Comparison of ENCODE assay signal across 28 cellular contexts in the genomic region with DNA sequence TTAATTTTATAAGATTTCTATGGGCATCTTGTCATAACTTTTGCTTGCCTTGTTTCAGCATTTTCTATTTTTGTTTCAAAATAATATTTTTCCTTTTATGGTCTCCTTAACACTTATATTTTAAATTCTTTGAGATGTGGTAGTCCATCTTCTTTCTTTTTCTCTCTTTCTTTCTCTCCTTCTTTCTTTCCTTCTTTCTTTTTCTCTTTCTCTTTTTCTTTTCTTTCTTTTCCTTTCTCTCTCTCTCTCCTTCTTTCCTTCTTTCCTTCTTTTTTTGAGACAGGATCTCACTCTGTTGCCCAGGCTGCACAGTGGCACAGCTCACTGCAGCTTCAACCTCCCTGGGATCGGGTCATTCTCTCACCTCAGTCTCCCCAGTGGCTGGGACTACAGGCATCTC. TPM values are rescaled to one million over a fixed set of nuclear protein-coding genes. Genes with fewer than 3 reads are reported as not detected.
"Had no signal": no experiment of that assay in that cellular context is flagged by ENCODE, and none has a peak within 500 bp of the region (broad histone marks: within the 10 kb centered on the region; RNA-seq: fewer than 3 reads in every experiment).

No MANE protein-coding gene starts in this region.

- H3K4me2 ChIP-seq: hepatocyte had no signal

- H3K36me3 ChIP-seq: esophagus squamous epithelium, spleen, stomach, thoracic aorta, transverse colon had no signal

- DNase-seq: effector memory CD8-positive, alpha-beta T cell; esophagus squamous epithelium; foreskin fibroblast; left colon; mammary epithelial cell; naive thymus-derived CD4-positive, alpha-beta T cell; posterior cingulate gyrus; spleen; stimulated activated CD4-positive, alpha-beta T cell treated with anti-CD3 and anti-CD28 coated beads, Interleukin-15, amount 100 ng/mL, for 24 hours; stimulated activated CD4-positive, alpha-beta T cell treated with anti-CD3 and anti-CD28 coated beads, Interleukin-1b, Interleukin-23, amount 100 ng/mL, for 48 hours; stimulated activated CD4-positive, alpha-beta T cell treated with anti-CD3 and anti-CD28 coated beads, Interleukin-4, amount 100 ng/mL, for 4 hours; stimulated activated naive CD4-positive, alpha-beta T cell; stomach; substantia nigra; transverse colon had no signal

- H3K4me3 ChIP-seq: hepatocyte had no signal

- H3K27me3 ChIP-seq: hepatocyte had no signal

- H3K9me3 ChIP-seq: esophagus squamous epithelium, spleen, stomach, thoracic aorta, transverse colon had no signal

- H3K27ac Mint-ChIP-seq: effector memory CD8-positive, alpha-beta T cell; naive thymus-derived CD4-positive, alpha-beta T cell had no signal

- ATAC-seq: effector memory CD8-positive, alpha-beta T cell; sciatic nerve had no signal

- H3K79me2 ChIP-seq: hepatocyte had no signal

- H3K27ac ChIP-seq: hepatocyte, spleen, thoracic aorta had no signal

- H2AFZ ChIP-seq: hepatocyte had no signal

- H3K4me1 Mint-ChIP-seq: neural crest cell had no signal

- H3K9me3 Mint-ChIP-seq: effector memory CD8-positive, alpha-beta T cell; naive thymus-derived CD4-positive, alpha-beta T cell; neural crest cell had no signal

- H3K36me3 Mint-ChIP-seq: naive thymus-derived CD4-positive, alpha-beta T cell had no signal

- H3K4me3 Mint-ChIP-seq: neural crest cell had no signal

RNA-seq across cellular contexts. Expression of gene OR10G7, which starts 36.1 kb away (rescaled TPM):
- total RNA-seq: epithelial cell of proximal tubule; esophagus squamous epithelium; hepatocyte; kidney epithelial cell; left colon; liver; mammary epithelial cell; mesenteric fat pad; mononuclear cell; naive thymus-derived CD4-positive, alpha-beta T cell; neural crest cell; osteocyte; pulmonary artery endothelial cell; sciatic nerve; skeletal muscle tissue; spleen; stomach; thoracic aorta; transverse colon; urinary bladder had no signal
- polyA plus RNA-seq: hepatocyte; liver; mammary epithelial cell; naive thymus-derived CD4-positive, alpha-beta T cell; spleen; stomach; urinary bladder had no signal

RNA-seq across cellular contexts. Expression of gene OR10G8, which starts 50.7 kb away (rescaled TPM):
- total RNA-seq: epithelial cell of proximal tubule; esophagus squamous epithelium; kidney epithelial cell; left colon; liver; mammary epithelial cell; mesenteric fat pad; mononuclear cell; naive thymus-derived CD4-positive, alpha-beta T cell; neural crest cell; osteocyte; pulmonary artery endothelial cell; sciatic nerve; skeletal muscle tissue; spleen; stomach; thoracic aorta; urinary bladder had no signal
- polyA plus RNA-seq: hepatocyte; liver; mammary epithelial cell; naive thymus-derived CD4-positive, alpha-beta T cell; spleen; stomach; urinary bladder had no signal

RNA-seq across cellular contexts. Expression of gene OR10G9, which starts 54.5 kb away (rescaled TPM):
- total RNA-seq: epithelial cell of proximal tubule; esophagus squamous epithelium; hepatocyte; kidney epithelial cell; liver; mesenteric fat pad; mononuclear cell; naive thymus-derived CD4-positive, alpha-beta T cell; neural crest cell; osteocyte; pulmonary artery endothelial cell; sciatic nerve; skeletal muscle tissue; spleen; thoracic aorta; urinary bladder had no signal
- polyA plus RNA-seq: hepatocyte; liver; mammary epithelial cell; naive thymus-derived CD4-positive, alpha-beta T cell; spleen; stomach; urinary bladder had no signal
